ENCODE assay signal across 8 cellular contexts in genomic region chr12:124566181-124567034, GRCh38. TPM values are rescaled to one million over a fixed set of nuclear protein-coding genes. Genes with fewer than 3 reads are reported as not detected.
DNase-seq lines count a peak whose midpoint lies in the region; ATAC-seq and TF ChIP-seq lines count a peak whose summit lies in the region.

No MANE protein-coding gene starts in this region.

- H3K27me3 Mint-ChIP-seq in CD8-positive, alpha-beta T cell (ENCODE audit: low read depth): no peaks in the 10 kb centered on the region
- no peaks in the 10 kb centered on the region for H3K27me3 Mint-ChIP-seq in naive B cell

- TF ChIP-seq CTCF in CD8-positive, alpha-beta T cell (IDR thresholded peaks at IDR 0.05): no peak
- TF ChIP-seq CTCF in Panc1 (IDR thresholded peaks at IDR 0.05) (no peak; the same call in 1 of the 2 replicates), fibroblast of lung (conservative IDR thresholded peaks at IDR 0.05 in 1 of 2, IDR thresholded peaks at IDR 0.05 in 1 of 2; ENCODE audit: low read depth in 1 of 2, low read length in 2 of 2) (no peak)

- H3K36me3 ChIP-seq in CD8-positive, alpha-beta T cell (ENCODE audit: insufficient read depth, low read length): no peaks in the 10 kb centered on the region
- H3K36me3 ChIP-seq in Panc1 (ENCODE audit: control insufficient read depth, insufficient read depth, low read length): no peaks in the 10 kb centered on the region; the same call in 1 of the 2 replicates
- no peaks in the 10 kb centered on the region for H3K36me3 ChIP-seq in fibroblast of lung (ENCODE audit: control insufficient read depth, insufficient read depth, low read length)

- H2AFZ ChIP-seq in fibroblast of lung (ENCODE audit: low read length): no peak overlapping the region

- H3K4me2 ChIP-seq in fibroblast of lung (ENCODE audit: extremely low read depth, insufficient read depth, low read length): peak overlapping the region; percentile 69

- H4K20me1 ChIP-seq in fibroblast of lung (ENCODE audit: control insufficient read depth, extremely low read depth, insufficient read depth, low read length): no peaks in the 10 kb centered on the region

- H3K79me2 ChIP-seq in fibroblast of lung (ENCODE audit: control insufficient read depth, insufficient read depth, low read length): peaks cover 49% of the 10 kb centered on the region

- peaks cover 34% of the 10 kb centered on the region for H3K4me1 Mint-ChIP-seq in CD8-positive, alpha-beta T cell (ENCODE audit: low read depth)
- H3K4me1 Mint-ChIP-seq in naive B cell: peaks cover 29 to 50% (median 33%) of the 10 kb centered on the region in 3 donors

- ATAC-seq in CD8-positive, alpha-beta T cell: peak; percentile 58
- peak; percentile 47 for ATAC-seq in GM19455 (IDR thresholded peaks at IDR 0.05; ENCODE audit: unreplicated experiment)
- ATAC-seq in Panc1: peak; percentile 84
- peak; percentile 35 to 41 for ATAC-seq in naive B cell (ENCODE audit: low read depth in 2 of 2)

- in situ Hi-C loops in Panc1 (cut with HindIII; ENCODE audit: low pct_unique_long_range_greater_than_20kb, low sequenced_read_pairs): no loop called here

- no TSS peak for BruUV-seq in Panc1 (replicated peaks; lab: Mats Ljungman, UMichigan)

- H3K9ac ChIP-seq in fibroblast of lung (ENCODE audit: insufficient read depth, low read length): peak overlapping the region; percentile 95

- peak; percentile 27 to 76 (median 65) for DNase-seq in CD8-positive, alpha-beta T cell
- DNase-seq in HS-27A (ENCODE audit: low read depth) (peak; percentile 43), Panc1 (ENCODE audit: low read depth, low spot score) (no peak), fibroblast of lung (ENCODE audit: low read depth in 2 of 2) (peak; percentile 64 to 80), naive B cell (peak; percentile 51)
- peak; percentile 30 to 47 for DNase-seq in activated T-helper 1 cell treated with anti-CD3 and anti-CD28 coated beads, Interleukin-2, amount 50 U/mL, for 16 hours (ENCODE audit: low read depth in 1 of 2, low spot score in 1 of 2)
- DNase-seq in stimulated activated naive CD4-positive, alpha-beta T cell treated with Interleukin-2 at 50 U/mL for 16 hours (lab: John Stamatoyannopoulos, UW): peak; percentile 71

- peak overlapping the region; percentile 93 for H3K4me3 Mint-ChIP-seq in CD8-positive, alpha-beta T cell
- H3K4me3 Mint-ChIP-seq in naive B cell: peak overlapping the region; percentile 89 to 97 (median 91)

- peaks cover 32% of the 10 kb centered on the region for H3K4me1 ChIP-seq in CD8-positive, alpha-beta T cell (ENCODE audit: insufficient read depth, low read length)
- peaks cover 47% of the 10 kb centered on the region for H3K4me1 ChIP-seq in Panc1 (ENCODE audit: control insufficient read depth, insufficient read depth, low read length)
- peaks cover 24% of the 10 kb centered on the region for H3K4me1 ChIP-seq in fibroblast of lung (ENCODE audit: control insufficient read depth, extremely low read depth, insufficient read depth, low read length)

- CTCF ChIA-PET in CD8-positive, alpha-beta T cell (lab: Charles Lee): interaction anchor here (0.8 kb wide), 1 partner anchor 111 kb away, joined by 3 read pairs; no protein-coding TSS in a partner anchor
- CTCF ChIA-PET in Panc1 (lab: Charles Lee): interaction anchor here (0.6 kb wide), 1 partner anchor 174 kb away, joined by 3 read pairs; no protein-coding TSS in a partner anchor

- H3K4me3 ChIP-seq in CD8-positive, alpha-beta T cell (ENCODE audit: low read depth, low read length): peak overlapping the region; percentile 96
- H3K4me3 ChIP-seq in Panc1 (ENCODE audit: low read depth in 2 of 2, low read length in 2 of 2) (peak overlapping the region; percentile 84), fibroblast of lung (replicated peaks in 1 of 4; ENCODE audit: control extremely low read depth in 1 of 4, insufficient read depth in 1 of 4, low read depth in 3 of 4, low read length in 4 of 4) (peak overlapping the region; percentile 74 to 96 (median 86))

- peak overlapping the region; percentile 86 for H3K27ac Mint-ChIP-seq in CD8-positive, alpha-beta T cell
- H3K27ac Mint-ChIP-seq in naive B cell: peak overlapping the region; percentile 53 to 92 (median 88)

- no peaks in the 10 kb centered on the region for H3K9me3 Mint-ChIP-seq in CD8-positive, alpha-beta T cell
- H3K9me3 Mint-ChIP-seq in naive B cell: no peaks in the 10 kb centered on the region

- POLR2A ChIA-PET in CD8-positive, alpha-beta T cell (lab: Charles Lee): interaction anchor here (1.4 kb wide), 1 partner anchor 39 kb away, joined by 3 read pairs; no protein-coding TSS in a partner anchor
- POLR2A ChIA-PET in Panc1 (lab: Charles Lee): interaction anchor here (0.5 kb wide), 1 partner anchor 15 kb away, joined by 4 read pairs; no protein-coding TSS in a partner anchor

- H3K9me3 ChIP-seq in CD8-positive, alpha-beta T cell (ENCODE audit: low read length): no peaks in the 10 kb centered on the region
- H3K9me3 ChIP-seq in Panc1 (ENCODE audit: control insufficient read depth, insufficient read depth, low read depth, low read length) (no peaks in the 10 kb centered on the region), fibroblast of lung (ENCODE audit: control insufficient read depth, insufficient read depth, low read depth, low read length) (no peaks in the 10 kb centered on the region)

- intact Hi-C loops in CD8-positive, alpha-beta T cell (cut with DNase I, micrococcal nuclease): loop anchor here (1.0 to 10.0 kb wide), 9 partner anchors 42 to 854 kb away; partner anchors contain the start of genes AACS (in 1 of the 2) and ATP6V0A2 (in 1 of the 2)
- intact Hi-C loops in Panc1 (cut with micrococcal nuclease; ENCODE audit: unreplicated experiment): loop anchor here (5.0 to 10.0 kb wide), 4 partner anchors 116 to 198 kb away; no protein-coding TSS in a partner anchor

- peaks cover 2% of the 10 kb centered on the region for H3K36me3 Mint-ChIP-seq in CD8-positive, alpha-beta T cell
- H3K36me3 Mint-ChIP-seq in naive B cell: no peaks in the 10 kb centered on the region

- peak overlapping the region; percentile 77 for H3K27ac ChIP-seq in CD8-positive, alpha-beta T cell (ENCODE audit: low read depth, low read length)
- peak overlapping the region; percentile 83 for H3K27ac ChIP-seq in Panc1 (ENCODE audit: low read length)
- H3K27ac ChIP-seq in fibroblast of lung (ENCODE audit: insufficient read depth, low read length): peak overlapping the region; percentile 90

- H3K27me3 ChIP-seq in CD8-positive, alpha-beta T cell (ENCODE audit: insufficient read depth, low read length): no peaks in the 10 kb centered on the region
- H3K27me3 ChIP-seq in Panc1 (ENCODE audit: control insufficient read depth, insufficient read depth, low read length) (no peaks in the 10 kb centered on the region), fibroblast of lung (ENCODE audit: control insufficient read depth, insufficient read depth, low read length) (no peaks in the 10 kb centered on the region)

RNA-seq across cellular contexts. Expression of gene NCOR2, which starts 1.0 kb away (rescaled TPM):
- 10 to 100 TPM; 96.5 to 97.8 TPM for total RNA-seq in CD8-positive, alpha-beta T cell
- total RNA-seq in Panc1 (2021; ENCODE audit: unreplicated experiment) (461 TPM), fibroblast of lung (13.1 and 17.2 TPM in 2 replicates)
- 441 TPM for polyA plus RNA-seq in Panc1 (2012; ENCODE audit: insufficient read length)
- polyA plus RNA-seq in fibroblast of lung (6.1 and 7.2 TPM in 2 replicates), naive B cell (ENCODE audit: low read depth in 6 of 6) (10 to 100 TPM in 1 of 6 donors, 1 to 10 TPM in 5; 2.4 to 15.8 (median 4.0) TPM)
- 49.7 and 79.6 TPM in 2 replicates for polyA plus RNA-seq in fibroblast of lung (2012)
- 29.1 and 47.4 TPM in 2 replicates for polyA minus RNA-seq in fibroblast of lung (ENCODE audit: low replicate concordance)
